In genomic region chr20:60804918-60805631, GRCh38 we compare ENCODE assay signal across 21 cellular contexts.
A peak's percentile ranks its signal among the peaks of the same experiment; 100 is the strongest.
DNase-seq lines count a peak whose midpoint lies in the region; ATAC-seq, FAIRE-seq and TF ChIP-seq lines count a peak whose summit lies in the region.
"Had no signal": no experiment of that assay in that cellular context is flagged by ENCODE, and none has a peak within 500 bp of the region (broad histone marks: within the 10 kb centered on the region; RNA-seq: fewer than 3 reads in every experiment).

No MANE protein-coding gene starts in this region.

- H2BK12ac ChIP-seq in trophoblast cell (ENCODE audit: low read length) = no peak overlapping the region

- no peak overlapping the region for H2BK5ac ChIP-seq in trophoblast cell (ENCODE audit: low read depth, low read length, poor library complexity)

- no peaks in the 10 kb centered on the region for H3K36me3 ChIP-seq in GM23338 (ENCODE audit: insufficient read depth)
- H3K36me3 ChIP-seq in RWPE2 (ENCODE audit: low read depth) = no peaks in the 10 kb centered on the region
- H3K36me3 ChIP-seq in trophoblast cell (ENCODE audit: control insufficient read depth in 1 of 2, insufficient read depth in 2 of 2, low read length in 2 of 2) = no peaks in the 10 kb centered on the region
- H3K36me3 ChIP-seq: brain microvascular endothelial cell, MG63, ovary had no signal

- peaks cover 32% of the 10 kb centered on the region for H3K9me3 Mint-ChIP-seq in GM23338

- no peak overlapping the region for H2AK5ac ChIP-seq in trophoblast cell (ENCODE audit: low read length)

- H3K4me1 ChIP-seq in GM23338 (ENCODE audit: insufficient read depth) (peaks cover 12% of the 10 kb centered on the region; the same call in 1 of the 2 replicates), RWPE2 (ENCODE audit: insufficient read depth, poor library complexity, severe bottlenecking) (no peaks in the 10 kb centered on the region), trophoblast cell (ENCODE audit: control insufficient read depth in 1 of 2, insufficient read depth in 2 of 2, low read length in 2 of 2) (peaks cover 6 to 9% of the 10 kb centered on the region in 2 experiments)

- H3K9me2 ChIP-seq in GM23338 (ENCODE audit: insufficient read depth) = no peaks in the 10 kb centered on the region

- TF ChIP-seq POLR2A in GM18505 (IDR thresholded peaks at IDR 0.05; ENCODE audit: borderline replicate concordance, extremely low read depth, insufficient read depth, insufficient read length) = no peak

- H2BK120ac ChIP-seq in trophoblast cell (ENCODE audit: insufficient read depth, low read length, poor library complexity) = no peak overlapping the region

- H3K4me1 Mint-ChIP-seq in GM23338 = peaks cover 29% of the 10 kb centered on the region
- H3K4me1 Mint-ChIP-seq: activated naive CD8-positive, alpha-beta T cell treated with anti-CD3 and anti-CD28 coated beads, Interleukin-2, amount 50 U/mL, for 24 hours had no signal

- H3K27me3 ChIP-seq in GM23338 (ENCODE audit: insufficient read depth) (no peaks in the 10 kb centered on the region), RWPE2 (ENCODE audit: insufficient read depth, poor library complexity, severe bottlenecking) (peaks cover 89% of the 10 kb centered on the region), trophoblast cell (ENCODE audit: insufficient read depth, low read length) (no peaks in the 10 kb centered on the region)
- H3K27me3 ChIP-seq: brain microvascular endothelial cell, ovary had no signal

- no peaks in the 10 kb centered on the region for H3K9me3 ChIP-seq in RWPE2 (ENCODE audit: severe bottlenecking)
- H3K9me3 ChIP-seq in trophoblast cell (ENCODE audit: insufficient read depth, low read depth, low read length) = peaks cover 5% of the 10 kb centered on the region
- H3K9me3 ChIP-seq: MG63, ovary had no signal

- no CpG with 5 or more reads among the region's 11 CpGs for WGBS in trophoblast cell (ENCODE audit: extremely low coverage, insufficient coverage, insufficient read length)

- no peak overlapping the region for H3K27ac ChIP-seq in GM23338 (ENCODE audit: low read depth)
- H3K27ac ChIP-seq in RWPE2 (ENCODE audit: poor library complexity, severe bottlenecking) = no peak overlapping the region
- peak overlapping the region; percentile 1 for H3K27ac ChIP-seq in trophoblast cell (ENCODE audit: low read depth, low read length)
- H3K27ac ChIP-seq: brain microvascular endothelial cell, ovary, SK-N-MC had no signal

- H3K9ac ChIP-seq in trophoblast cell (ENCODE audit: low read length) = no peak overlapping the region

- no peak overlapping the region for H3K23ac ChIP-seq in trophoblast cell (ENCODE audit: low read length)

- TF ChIP-seq CTCF in GM23338 (conservative IDR thresholded peaks at IDR 0.05; ENCODE audit: low read depth in 2 of 2) (no peak), RWPE2 (IDR thresholded peaks at IDR 0.05; ENCODE audit: poor library complexity, severe bottlenecking) (no peak)

- 0 out of 2 replicates have a peak overlapping the region, but pooled peaks have one; percentile 43 for H3K4me2 ChIP-seq in GM23338
- peak overlapping the region; percentile 22 for H3K4me2 ChIP-seq in trophoblast cell (ENCODE audit: low read length)

- no peaks in the 10 kb centered on the region for H3K27me3 Mint-ChIP-seq in GM23338 (ENCODE audit: insufficient read depth, low read depth, poor library complexity)
- H3K27me3 Mint-ChIP-seq: activated naive CD8-positive, alpha-beta T cell treated with anti-CD3 and anti-CD28 coated beads, Interleukin-2, amount 50 U/mL, for 24 hours; dendritic cell treated with granulocyte-macrophage colony-stimulating factor and Interleukin-4, amounts not matched to agents 40 ng/mL and 50 ng/mL, for 4 days had no signal

- peak overlapping the region; percentile 2; the same call in 1 of the 2 replicates for H2AFZ ChIP-seq in GM23338
- H2AFZ ChIP-seq in trophoblast cell (ENCODE audit: insufficient read depth, low read length, poor library complexity) = no peak overlapping the region

- no peak overlapping the region for H3K4ac ChIP-seq in trophoblast cell (ENCODE audit: low read depth, low read length)

- H3K79me2 ChIP-seq in GM23338 (replicated peaks; ENCODE audit: insufficient read depth) = no peaks in the 10 kb centered on the region
- no peaks in the 10 kb centered on the region for H3K79me2 ChIP-seq in trophoblast cell (ENCODE audit: control insufficient read depth, insufficient read depth, low read length, poor library complexity)

- H3K79me1 ChIP-seq in trophoblast cell (ENCODE audit: low read length) = no peaks in the 10 kb centered on the region

- H3K4me3 ChIP-seq in GM23338 (no peak overlapping the region), RWPE2 (ENCODE audit: severe bottlenecking) (no peak overlapping the region), trophoblast cell (ENCODE audit: low read depth, low read length) (no peak overlapping the region)
- H3K4me3 ChIP-seq: MG63, ovary, SK-N-MC had no signal

- peak overlapping the region; percentile 12; the same call in 1 of the 3 replicates for H3K4me3 Mint-ChIP-seq in GM23338
- H3K4me3 Mint-ChIP-seq: activated naive CD8-positive, alpha-beta T cell treated with anti-CD3 and anti-CD28 coated beads, Interleukin-2, amount 50 U/mL, for 24 hours; dendritic cell treated with granulocyte-macrophage colony-stimulating factor and Interleukin-4, amounts not matched to agents 40 ng/mL and 50 ng/mL, for 4 days had no signal

- no peak overlapping the region for H4K8ac ChIP-seq in trophoblast cell (ENCODE audit: low read depth, low read length)

- H3F3A ChIP-seq in GM23338 (replicated peaks; ENCODE audit: low read depth) = no peaks in the 10 kb centered on the region

- no peak overlapping the region for H4K12ac ChIP-seq in trophoblast cell (ENCODE audit: low read depth, low read length)

- H4K20me1 ChIP-seq in GM23338 (replicated peaks; ENCODE audit: insufficient read depth) = no peaks in the 10 kb centered on the region

- DNase-seq in GM23338 (ENCODE audit: low spot score) (no peak), RWPE2 (ENCODE audit: low spot score) (no peak), iPS-NIHi7 (ENCODE audit: extremely low spot score) (peak; percentile 50), trophoblast cell (no peak), NK-92 (lab: John Stamatoyannopoulos, UW; ENCODE audit: unreplicated experiment) (no peak), RCC 7860 (ENCODE audit: low spot score) (no peak)
- DNase-seq: activated CD8-positive, alpha-beta memory T cell treated with anti-CD3 and anti-CD28 coated beads for 24 hours; activated naive CD8-positive, alpha-beta T cell treated with anti-CD3 and anti-CD28 coated beads, Interleukin-2, amount 50 U/mL, for 24 hours; brain microvascular endothelial cell; hippocampal formation; MG63; NCI-H226; ovary; stimulated activated CD4-positive, alpha-beta T cell treated with anti-CD3 and anti-CD28 coated beads, Interleukin-2, amount 100 ng/mL, for 24 hours; stimulated activated naive CD8-positive, alpha-beta T cell treated with anti-CD3 and anti-CD28 coated beads, Interleukin-15, Interleukin-2, amounts not matched to agents 100 U/mL and 50 U/mL, for 24 hours had no signal

- no peak overlapping the region for H4K91ac ChIP-seq in trophoblast cell (ENCODE audit: low read depth, low read length)

- peak overlapping the region; percentile 43 for H3K27ac Mint-ChIP-seq in GM23338
- H3K27ac Mint-ChIP-seq: activated naive CD8-positive, alpha-beta T cell treated with anti-CD3 and anti-CD28 coated beads, Interleukin-2, amount 50 U/mL, for 24 hours; dendritic cell treated with granulocyte-macrophage colony-stimulating factor and Interleukin-4, amounts not matched to agents 40 ng/mL and 50 ng/mL, for 4 days had no signal

- H3K18ac ChIP-seq in trophoblast cell (ENCODE audit: low read length) = no peak overlapping the region

- no peak overlapping the region for H3K14ac ChIP-seq in trophoblast cell (ENCODE audit: low read length)

- no peak for FAIRE-seq in RCC 7860 (lab: Jason Lieb, UNC)

- ATAC-seq in GM23338 (peak; percentile 72), RWPE2 (ENCODE audit: low read depth) (peak; percentile 75), GM21515 (IDR thresholded peaks at IDR 0.05; ENCODE audit: unreplicated experiment) (no peak), GM18505 (IDR thresholded peaks at IDR 0.05; ENCODE audit: unreplicated experiment) (no peak)
- ATAC-seq: activated naive CD8-positive, alpha-beta T cell treated with anti-CD3 and anti-CD28 coated beads, Interleukin-2, amount 50 U/mL, for 24 hours; left lobe of liver; Panc1; stimulated activated naive CD8-positive, alpha-beta T cell treated with anti-CD3 and anti-CD28 coated beads, Interleukin-15, Interleukin-2, amounts not matched to agents 100 U/mL and 50 U/mL, for 24 hours had no signal

- peaks cover 11% of the 10 kb centered on the region; the same call in 2 of the 3 replicates for H3K36me3 Mint-ChIP-seq in GM23338 (ENCODE audit: low read depth)

TF ChIP-seq in GM23338, 12 proteins besides CTCF, POLR2A, EP300 and RAD21 (continues in another document):
- no peak for TF ChIP-seq EZH2 (IDR thresholded peaks at IDR 0.05; ENCODE audit: low read depth, unreplicated experiment)
- TF ChIP-seq POLR2AphosphoS5 (IDR thresholded peaks at IDR 0.05; ENCODE audit: low read depth) = no peak

Comparison
In these comparisons a context has a peak if more than half of its experiments do, and no peak if none do; other contexts are left out.
1. ATAC-seq: peak in GM23338 (single experiment) and RWPE2 (single experiment); none in GM21515 (single experiment) and GM18505 (single experiment).